ENCODE assay signal across 20 cellular contexts in the genomic region with DNA sequence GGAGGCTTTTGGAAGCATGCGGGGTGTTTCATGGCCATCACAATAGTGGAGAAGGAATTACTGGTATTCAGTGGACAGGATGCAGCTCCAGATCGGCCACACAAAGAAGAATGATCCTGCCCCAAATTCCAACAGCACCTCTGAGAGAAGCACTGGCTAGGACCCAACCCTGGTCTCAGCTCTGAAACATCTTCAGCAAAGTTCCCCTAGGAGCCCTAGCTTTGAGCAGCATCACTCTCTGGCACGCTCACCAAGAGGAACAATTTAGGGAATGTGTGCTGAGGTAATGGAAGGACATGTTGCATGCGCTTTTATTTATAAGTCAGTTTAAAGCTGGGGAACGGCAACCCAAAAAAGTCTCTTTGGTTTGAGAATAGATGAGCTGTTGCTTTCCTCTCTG. TPM values are rescaled to one million over a fixed set of nuclear protein-coding genes. Genes with fewer than 3 reads are reported as not detected.
A peak's percentile ranks its signal among the peaks of the same experiment; 100 is the strongest.
DNase-seq lines count a peak whose midpoint lies in the region; ATAC-seq, FAIRE-seq and TF ChIP-seq lines count a peak whose summit lies in the region.
"Had no signal": no experiment of that assay in that cellular context is flagged by ENCODE, and none has a peak within 500 bp of the region (broad histone marks: within the 10 kb centered on the region; RNA-seq: fewer than 3 reads in every experiment).

No MANE protein-coding gene starts in this region.

- H3K27me3 ChIP-seq in heart right ventricle (no peaks in the 10 kb centered on the region), osteoblast (ENCODE audit: insufficient read depth, low read length) (peaks cover 2% of the 10 kb centered on the region), small intestine (ENCODE audit: control insufficient read depth in 2 of 2, insufficient read depth in 2 of 2, low read length in 2 of 2) (no peaks in the 10 kb centered on the region)
- H3K27me3 ChIP-seq: Peyer's patch had no signal

- no peak overlapping the region for H3K4me3 ChIP-seq in heart right ventricle
- H3K4me3 ChIP-seq in osteoblast (ENCODE audit: insufficient read depth, low read length): no peak overlapping the region
- H3K4me3 ChIP-seq in small intestine (ENCODE audit: low read depth in 1 of 2, low read length in 2 of 2): no peak overlapping the region
- H3K4me3 ChIP-seq: Peyer's patch had no signal

- no peak for DNase-seq in heart right ventricle
- no peak for DNase-seq in left cardiac atrium
- DNase-seq in fibroblast of gingiva (ENCODE audit: low read depth): peak; percentile 45
- peak; percentile 64 for DNase-seq in osteoblast (ENCODE audit: insufficient read length, low spot score, missing footprints)
- DNase-seq in foreskin melanocyte: no peak
- DNase-seq in stimulated activated CD4-positive, alpha-beta T cell treated with anti-CD3 and anti-CD28 coated beads, Interleukin-1b, Interleukin-23, amount 100 ng/mL, for 48 hours: no peak
- no peak for DNase-seq in small intestine
- DNase-seq in RCC 7860 (ENCODE audit: low spot score): no peak
- DNase-seq: activated CD4-positive, alpha-beta T cell treated with anti-CD3 and anti-CD28 coated beads, Interleukin-2, amount 50 U/mL, for 1 hour; activated naive CD4-positive, alpha-beta T cell treated with Interleukin-2 at 50 U/mL for 16 hours; CD8-positive, alpha-beta T cell; dermis blood vessel endothelial cell; NCI-H1417 treated with DMSO at 0.1 percent for 48 hours; Peyer's patch; posterior cingulate gyrus; stimulated activated CD4-positive, alpha-beta T cell treated with anti-CD3 and anti-CD28 coated beads, Interleukin-12 subunit alpha, Interleukin-12 subunit beta, amount 100 ng/mL, for 4 hours had no signal

- H3K27ac ChIP-seq in heart right ventricle (peak overlapping the region in 3 of 10 donors; percentile 51 to 65 (median 55)), osteoblast (ENCODE audit: low read depth, low read length) (peak overlapping the region; percentile 49), small intestine (ENCODE audit: low read depth in 1 of 2, low read length in 1 of 2) (no peak overlapping the region)
- H3K27ac ChIP-seq: epithelial cell of prostate had no signal

- intact Hi-C loops in heart right ventricle (cut with DNase I) (no loop called here), left cardiac atrium (cut with DNase I) (no loop called here)

- peaks cover 0 to 21% (median 0%) of the 10 kb centered on the region in 11 donors for H3K9me3 ChIP-seq in heart right ventricle
- peaks cover 3% of the 10 kb centered on the region for H3K9me3 ChIP-seq in osteoblast (ENCODE audit: low read depth, low read length)
- no peaks in the 10 kb centered on the region for H3K9me3 ChIP-seq in small intestine (ENCODE audit: control insufficient read depth, low read depth)
- H3K9me3 ChIP-seq: Peyer's patch had no signal

- H3K79me2 ChIP-seq in osteoblast (ENCODE audit: insufficient read depth, low read length): no peaks in the 10 kb centered on the region

- ATAC-seq in heart right ventricle (peak in 6 of 8 donors; percentile 25 to 47 (median 39)), left cardiac atrium (no peak)
- ATAC-seq: CD8-positive, alpha-beta T cell; stimulated activated effector memory CD8-positive, alpha-beta T cell treated with anti-CD3 and anti-CD28 coated beads, Interleukin-12 subunit alpha, Interleukin-12 subunit beta, amount 100 ng/mL, for 72 hours had no signal

- no peak overlapping the region for H2AFZ ChIP-seq in osteoblast (ENCODE audit: low read length)

- no peaks in the 10 kb centered on the region for H3K36me3 ChIP-seq in heart right ventricle
- no peaks in the 10 kb centered on the region for H3K36me3 ChIP-seq in osteoblast (ENCODE audit: insufficient read depth, low read length)
- H3K36me3 ChIP-seq in small intestine (ENCODE audit: control insufficient read depth in 2 of 2, insufficient read depth in 2 of 2, low read length in 2 of 2): no peaks in the 10 kb centered on the region
- H3K36me3 ChIP-seq: Peyer's patch had no signal

- H4K20me1 ChIP-seq in osteoblast (ENCODE audit: insufficient read depth, low read length): no peaks in the 10 kb centered on the region

- 51 to 58% methylated on average over 5 of the region's 5 CpGs for WGBS in heart right ventricle, 2 donors
- 79 to 95% (median 92%) methylated on average over 5 of the region's 5 CpGs for WGBS in small intestine, 3 donors

- FAIRE-seq in small intestine (lab: Jason Lieb, UNC): no peak
- FAIRE-seq in RCC 7860 (lab: Jason Lieb, UNC): no peak

- TF ChIP-seq CTCF in heart right ventricle (IDR thresholded peaks at IDR 0.05) (no peak), osteoblast (IDR thresholded peaks at IDR 0.05; ENCODE audit: extremely low read depth, low read depth, low read length) (no peak)

- H3K4me1 ChIP-seq in heart right ventricle (peaks cover 0 to 19% (median 4%) of the 10 kb centered on the region in 9 donors), osteoblast (ENCODE audit: insufficient read depth, low read length) (peaks cover 5% of the 10 kb centered on the region), small intestine (ENCODE audit: control insufficient read depth in 2 of 2, insufficient read depth in 1 of 2, low read depth in 1 of 2, low read length in 1 of 2) (no peaks in the 10 kb centered on the region)
- H3K4me1 ChIP-seq: Peyer's patch had no signal

- H3K4me2 ChIP-seq in osteoblast (ENCODE audit: insufficient read depth, low read length): no peak overlapping the region

RNA-seq across cellular contexts. Expression of gene OPN1SW, which starts 5.5 kb away (rescaled TPM):
- total RNA-seq in heart right ventricle: not detected
- not detected for polyA plus RNA-seq in heart right ventricle
- not detected for total RNA-seq in left cardiac atrium
- not detected in 2 replicates for total RNA-seq in osteoblast
- polyA plus RNA-seq in small intestine: not detected
- total RNA-seq: A172; CD8-positive, alpha-beta T cell; dermis blood vessel endothelial cell; HT-29; Peyer's patch had no signal

RNA-seq across cellular contexts. Expression of gene CCDC136, which starts 10.6 kb away (rescaled TPM):
- 10 to 100 TPM in 4 of 10 donors, 1 to 10 TPM in 6; 1.8 to 14.4 (median 8.0) TPM for total RNA-seq in heart right ventricle
- 10 to 100 TPM in 1 of 2 donors, 1 to 10 TPM in 1; 4.6 to 13.5 TPM for polyA plus RNA-seq in heart right ventricle
- 1 to 10 TPM; 2.9 to 7.2 TPM for total RNA-seq in left cardiac atrium
- 7.2 and 10.0 TPM in 2 replicates for total RNA-seq in osteoblast
- polyA plus RNA-seq in small intestine: 1 to 10 TPM in 1 of 3 donors, under 1 TPM in 2; 0.22 to 2.3 (median 0.81) TPM
- total RNA-seq: HT-29 had no signal

RNA-seq across cellular contexts. Expression of gene CALU, which starts 42.0 kb away (rescaled TPM):
- total RNA-seq in heart right ventricle: 100 to 1,000 TPM; 197 to 333 (median 249) TPM
- polyA plus RNA-seq in heart right ventricle: 100 to 1,000 TPM in 1 of 2 donors, 10 to 100 TPM in 1; 39.9 to 260 TPM
- 100 to 1,000 TPM; 190 to 353 TPM for total RNA-seq in left cardiac atrium
- 673 and 708 TPM in 2 replicates for total RNA-seq in osteoblast
- 10 to 100 TPM in 1 of 3 donors, 1 to 10 TPM in 2; 6.0 to 38.3 (median 9.5) TPM for polyA plus RNA-seq in small intestine

RNA-seq across cellular contexts. Expression of gene FLNC, which starts 49.1 kb away (rescaled TPM):
- total RNA-seq in heart right ventricle (1,000 to 10,000 TPM in 6 of 10 donors, 100 to 1,000 TPM in 4; 364 to 2,445 (median 1,303) TPM), left cardiac atrium (100 to 1,000 TPM; 226 to 257 TPM), osteoblast (93.7 and 130 TPM in 2 replicates)
- polyA plus RNA-seq in heart right ventricle (1,000 to 10,000 TPM in 1 of 2 donors, 100 to 1,000 TPM in 1; 223 to 1,054 TPM), small intestine (10 to 100 TPM in 2 of 3 donors, 1 to 10 TPM in 1; 8.1 to 13.0 (median 10.1) TPM)

Comparison
In these comparisons a context has a peak if more than half of its experiments do, and no peak if none do; other contexts are left out.
1. ATAC-seq: peak in heart right ventricle (6 of 8); none in left cardiac atrium (0 of 2).
2. DNase-seq: peak in fibroblast of gingiva (single experiment) and osteoblast (single experiment); none in heart right ventricle (0 of 2), left cardiac atrium (single experiment), foreskin melanocyte (single experiment), stimulated activated CD4-positive, alpha-beta T cell treated with anti-CD3 and anti-CD28 coated beads, Interleukin-1b, Interleukin-23, amount 100 ng/mL, for 48 hours (single experiment), small intestine (single experiment) and RCC 7860 (single experiment).